In genomic region chr16:22232277-22233049, GRCh38 we compare ENCODE assay signal across 11 cellular contexts. TPM values are rescaled to one million over a fixed set of nuclear protein-coding genes. Genes with fewer than 3 reads are reported as not detected.
DNase-seq lines count a peak whose midpoint lies in the region; ATAC-seq and TF ChIP-seq lines count a peak whose summit lies in the region.
"Had no signal": no experiment of that assay in that cellular context is flagged by ENCODE, and none has a peak within 500 bp of the region (broad histone marks: within the 10 kb centered on the region; RNA-seq: fewer than 3 reads in every experiment).

No MANE protein-coding gene starts in this region.

- no peaks in the 10 kb centered on the region for H3K9me3 ChIP-seq in upper lobe of right lung
- H3K9me3 ChIP-seq: neutrophil had no signal

- DNase-seq in activated T-cell treated with anti-CD3 and anti-CD28 coated beads for 48 hours (ENCODE audit: low read depth) (peak; percentile 22), left kidney (ENCODE audit: low read depth, low spot score) (peak; percentile 9), upper lobe of right lung (peak; percentile 77), occipital lobe (lab: John Stamatoyannopoulos, UW) (no peak)
- DNase-seq in activated T-cell treated with anti-CD3 and anti-CD28 coated beads, Interleukin-2, amount 50 U/mL, for 1 hour, result no peak
- DNase-seq in activated T-helper 1 cell treated with anti-CD3 and anti-CD28 coated beads, Interleukin-12 subunit alpha, Interleukin-12 subunit beta, Interleukin-2, Interleukin-4 antibody, amounts not matched to agents 30 ng/mL and 10 ng/mL and 1 ng/mL, durations not matched to agents 14 hours and 24 hours and 36 hours (ENCODE audit: low spot score), result no peak
- DNase-seq: DND-41 had no signal

- no peaks in the 10 kb centered on the region for H3K9me3 Mint-ChIP-seq in activated T-helper 1 cell treated with anti-CD3 and anti-CD28 coated beads, Interleukin-12 subunit alpha, Interleukin-12 subunit beta, Interleukin-2, Interleukin-4 antibody, amounts not matched to agents 30 ng/mL and 10 ng/mL and 1 ng/mL, durations not matched to agents 14 hours and 24 hours and 36 hours
- H3K9me3 Mint-ChIP-seq: activated naive CD4-positive, alpha-beta T cell treated with anti-CD3 and anti-CD28 coated beads, Interleukin-2, amount 50 U/mL, for 24 hours had no signal

- peak; percentile 75 for ATAC-seq in upper lobe of right lung
- ATAC-seq in GM19397 (IDR thresholded peaks at IDR 0.05; ENCODE audit: unreplicated experiment), result no peak
- no peak for ATAC-seq in HG03097 (IDR thresholded peaks at IDR 0.05; ENCODE audit: low FRiP score, unreplicated experiment)

- peak overlapping the region; percentile 13 for H3K4me3 Mint-ChIP-seq in activated T-helper 1 cell treated with anti-CD3 and anti-CD28 coated beads, Interleukin-12 subunit alpha, Interleukin-12 subunit beta, Interleukin-2, Interleukin-4 antibody, amounts not matched to agents 30 ng/mL and 10 ng/mL and 1 ng/mL, durations not matched to agents 14 hours and 24 hours and 36 hours
- H3K4me3 Mint-ChIP-seq: activated naive CD4-positive, alpha-beta T cell treated with anti-CD3 and anti-CD28 coated beads, Interleukin-2, amount 50 U/mL, for 24 hours had no signal

- H3K27me3 ChIP-seq in upper lobe of right lung, result no peaks in the 10 kb centered on the region
- H3K27me3 ChIP-seq: neutrophil had no signal

- H3K36me3 Mint-ChIP-seq in activated T-helper 1 cell treated with anti-CD3 and anti-CD28 coated beads, Interleukin-12 subunit alpha, Interleukin-12 subunit beta, Interleukin-2, Interleukin-4 antibody, amounts not matched to agents 30 ng/mL and 10 ng/mL and 1 ng/mL, durations not matched to agents 14 hours and 24 hours and 36 hours (ENCODE audit: low read depth), result peaks cover 17% of the 10 kb centered on the region

- H3K4me3 ChIP-seq in upper lobe of right lung, result no peak overlapping the region

- H3K4me1 ChIP-seq in upper lobe of right lung, result peaks cover 1% of the 10 kb centered on the region

- intact Hi-C loops in activated T-helper 1 cell treated with anti-CD3 and anti-CD28 coated beads, Interleukin-12 subunit alpha, Interleukin-12 subunit beta, Interleukin-2, Interleukin-4 antibody, amounts not matched to agents 30 ng/mL and 10 ng/mL and 1 ng/mL, durations not matched to agents 14 hours and 24 hours and 36 hours (cut with micrococcal nuclease), result loop anchor here (1.0 to 2.0 kb wide), 3 partner anchors 9 to 64 kb away; partner anchors contain the start of genes EEF2K and POLR3E
- intact Hi-C loops in upper lobe of right lung (cut with DNase I), result no loop called here

- H3K36me3 ChIP-seq in upper lobe of right lung, result peaks cover 47% of the 10 kb centered on the region

- TF ChIP-seq CTCF in upper lobe of right lung (IDR thresholded peaks at IDR 0.05), result no peak

- peak overlapping the region; percentile 14 for H3K27ac Mint-ChIP-seq in activated T-helper 1 cell treated with anti-CD3 and anti-CD28 coated beads, Interleukin-12 subunit alpha, Interleukin-12 subunit beta, Interleukin-2, Interleukin-4 antibody, amounts not matched to agents 30 ng/mL and 10 ng/mL and 1 ng/mL, durations not matched to agents 14 hours and 24 hours and 36 hours
- H3K27ac Mint-ChIP-seq: activated naive CD4-positive, alpha-beta T cell treated with anti-CD3 and anti-CD28 coated beads, Interleukin-2, amount 50 U/mL, for 24 hours had no signal

- no peaks in the 10 kb centered on the region for H3K27me3 Mint-ChIP-seq in activated T-helper 1 cell treated with anti-CD3 and anti-CD28 coated beads, Interleukin-12 subunit alpha, Interleukin-12 subunit beta, Interleukin-2, Interleukin-4 antibody, amounts not matched to agents 30 ng/mL and 10 ng/mL and 1 ng/mL, durations not matched to agents 14 hours and 24 hours and 36 hours (ENCODE audit: insufficient read depth)
- H3K27me3 Mint-ChIP-seq: activated naive CD4-positive, alpha-beta T cell treated with anti-CD3 and anti-CD28 coated beads, Interleukin-2, amount 50 U/mL, for 24 hours had no signal

- peaks cover 13% of the 10 kb centered on the region for H3K4me1 Mint-ChIP-seq in activated T-helper 1 cell treated with anti-CD3 and anti-CD28 coated beads, Interleukin-12 subunit alpha, Interleukin-12 subunit beta, Interleukin-2, Interleukin-4 antibody, amounts not matched to agents 30 ng/mL and 10 ng/mL and 1 ng/mL, durations not matched to agents 14 hours and 24 hours and 36 hours (ENCODE audit: low read depth)

- H3K27ac ChIP-seq in upper lobe of right lung, result peak overlapping the region; percentile 11
- H3K27ac ChIP-seq: neutrophil had no signal

RNA-seq across cellular contexts. Expression of gene EEF2K, which starts 26.4 kb away (rescaled TPM):
- 28.3 and 30.5 TPM in 2 replicates for total RNA-seq in activated T-helper 1 cell treated with anti-CD3 and anti-CD28 coated beads, Interleukin-12 subunit alpha, Interleukin-12 subunit beta, Interleukin-2, Interleukin-4 antibody, amounts not matched to agents 30 ng/mL and 10 ng/mL and 1 ng/mL, durations not matched to agents 14 hours and 24 hours and 36 hours
- total RNA-seq in upper lobe of right lung (34.9 TPM), occipital lobe (10.9 TPM)

Comparison
In these comparisons a context has a peak if more than half of its experiments do, and no peak if none do; other contexts are left out.
1. DNase-seq: peak in activated T-cell treated with anti-CD3 and anti-CD28 coated beads for 48 hours (single experiment), left kidney (single experiment) and upper lobe of right lung (single experiment); none in activated T-cell treated with anti-CD3 and anti-CD28 coated beads, Interleukin-2, amount 50 U/mL, for 1 hour (single experiment), activated T-helper 1 cell treated with anti-CD3 and anti-CD28 coated beads, Interleukin-12 subunit alpha, Interleukin-12 subunit beta, Interleukin-2, Interleukin-4 antibody, amounts not matched to agents 30 ng/mL and 10 ng/mL and 1 ng/mL, durations not matched to agents 14 hours and 24 hours and 36 hours (single experiment) and occipital lobe (single experiment).